Comparison of ENCODE assay signal across 8 cellular contexts in genomic region chr7:138752568-138753518, GRCh38. TPM values are rescaled to one million over a fixed set of nuclear protein-coding genes. Genes with fewer than 3 reads are reported as not detected.
DNase-seq lines count a peak whose midpoint lies in the region; ATAC-seq and TF ChIP-seq lines count a peak whose summit lies in the region.

No MANE protein-coding gene starts in this region.

- H3K79me1 ChIP-seq in trophoblast cell (ENCODE audit: low read length), result peaks cover 2% of the 10 kb centered on the region

- H3K27ac ChIP-seq in ascending aorta, result no peak overlapping the region
- H3K27ac ChIP-seq in trophoblast cell (ENCODE audit: low read depth, low read length), result no peak overlapping the region

- H4K8ac ChIP-seq in trophoblast cell (ENCODE audit: low read depth, low read length), result no peak overlapping the region

- ATAC-seq in HG03571 (IDR thresholded peaks at IDR 0.05; ENCODE audit: unreplicated experiment), result peak; percentile 90

- H4K12ac ChIP-seq in trophoblast cell (ENCODE audit: low read depth, low read length), result no peak overlapping the region

- DNase-seq in NCI-H1436 (lab: John Stamatoyannopoulos, UW), result peak; percentile 36
- DNase-seq in NCI-H1436 treated with DMSO at 0.1 percent for 48 hours (lab: John Stamatoyannopoulos, UW), result no peak
- DNase-seq in T-helper 2 cell, result peak; percentile 57 to 100 (median 88)
- peak; percentile 46 to 71 for DNase-seq in ascending aorta (ENCODE audit: low spot score in 2 of 2)
- DNase-seq in trophoblast cell, result peak; percentile 37 to 89
- DNase-seq in SW 1271 (lab: John Stamatoyannopoulos, UW), result no peak
- DNase-seq in amygdala (lab: John Stamatoyannopoulos, UW), result no peak

- no CpG with 5 or more reads among the region's 20 CpGs for WGBS in trophoblast cell (ENCODE audit: extremely low coverage, insufficient coverage, insufficient read length)

- H3K79me2 ChIP-seq in trophoblast cell (ENCODE audit: control insufficient read depth, insufficient read depth, low read length, poor library complexity), result no peaks in the 10 kb centered on the region

- H3K4me3 ChIP-seq in ascending aorta (no peak overlapping the region), trophoblast cell (ENCODE audit: low read depth, low read length) (no peak overlapping the region)

- H3K23ac ChIP-seq in trophoblast cell (ENCODE audit: low read length), result no peak overlapping the region

- H4K91ac ChIP-seq in trophoblast cell (ENCODE audit: low read depth, low read length), result no peak overlapping the region

- TF ChIP-seq CTCF in ascending aorta (IDR thresholded peaks at IDR 0.05), result no peak

- H2BK12ac ChIP-seq in trophoblast cell (ENCODE audit: low read length), result no peak overlapping the region

- H2BK120ac ChIP-seq in trophoblast cell (ENCODE audit: insufficient read depth, low read length, poor library complexity), result no peak overlapping the region

- H3K36me3 ChIP-seq in ascending aorta, result no peaks in the 10 kb centered on the region
- no peaks in the 10 kb centered on the region for H3K36me3 ChIP-seq in trophoblast cell (ENCODE audit: control insufficient read depth in 1 of 2, insufficient read depth in 2 of 2, low read length in 2 of 2)

- H3K14ac ChIP-seq in trophoblast cell (ENCODE audit: low read length), result no peak overlapping the region

- no peak overlapping the region for H2AFZ ChIP-seq in trophoblast cell (ENCODE audit: insufficient read depth, low read length, poor library complexity)

- no peak overlapping the region for H3K4ac ChIP-seq in trophoblast cell (ENCODE audit: low read depth, low read length)

- no peak overlapping the region for H3K9ac ChIP-seq in trophoblast cell (ENCODE audit: low read length)

- no peak overlapping the region for H2BK5ac ChIP-seq in trophoblast cell (ENCODE audit: low read depth, low read length, poor library complexity)

- H3K4me1 ChIP-seq in ascending aorta, result no peaks in the 10 kb centered on the region
- peaks cover 14 to 15% of the 10 kb centered on the region in 2 experiments for H3K4me1 ChIP-seq in trophoblast cell (ENCODE audit: control insufficient read depth in 1 of 2, insufficient read depth in 2 of 2, low read length in 2 of 2)

- no peak overlapping the region for H3K18ac ChIP-seq in trophoblast cell (ENCODE audit: low read length)

- H3K4me2 ChIP-seq in trophoblast cell (ENCODE audit: low read length), result no peak overlapping the region

- H3K27me3 ChIP-seq in ascending aorta (no peaks in the 10 kb centered on the region), trophoblast cell (ENCODE audit: insufficient read depth, low read length) (no peaks in the 10 kb centered on the region)

- intact Hi-C loops in ascending aorta (cut with DNase I), result no loop called here

- H3K9me3 ChIP-seq in ascending aorta, result no peaks in the 10 kb centered on the region
- H3K9me3 ChIP-seq in trophoblast cell (ENCODE audit: insufficient read depth, low read depth, low read length), result peaks cover 2% of the 10 kb centered on the region

- no peak overlapping the region for H2AK5ac ChIP-seq in trophoblast cell (ENCODE audit: low read length)

RNA-seq across cellular contexts. Expression of gene TMEM213, which starts 45.0 kb away (rescaled TPM):
- total RNA-seq in ascending aorta, result not detected
- polyA plus RNA-seq in trophoblast cell (2013), result not detected in 2 replicates

RNA-seq across cellular contexts. Expression of gene ATP6V0A4, which starts 45.2 kb away (rescaled TPM):
- total RNA-seq in ascending aorta, result not detected
- polyA plus RNA-seq in trophoblast cell (2013), result 3.4 and 3.5 TPM in 2 replicates

RNA-seq across cellular contexts. Expression of gene SVOPL, which starts 51.7 kb away (rescaled TPM):
- total RNA-seq in ascending aorta, result not detected
- polyA plus RNA-seq in trophoblast cell (2013), result 1.1 and 1.4 TPM in 2 replicates

Comparison
In these comparisons a context has a peak if more than half of its experiments do, and no peak if none do; other contexts are left out.
1. DNase-seq: peak in NCI-H1436 (single experiment), T-helper 2 cell (5 of 5), ascending aorta (2 of 2) and trophoblast cell (2 of 2); none in NCI-H1436 treated with DMSO at 0.1 percent for 48 hours (single experiment), SW 1271 (0 of 2) and amygdala (0 of 56).